1 cellular context compared by ENCODE assay signal in genomic region chr11:64304316-64305072, GRCh38.
A peak's percentile ranks its signal among the peaks of the same experiment; 100 is the strongest.
TF ChIP-seq lines count a peak whose summit lies in the region.

No MANE protein-coding gene starts in this region.

TF ChIP-seq in HepG2, 621 proteins besides CTCF, POLR2A, EP300 and RAD21 (continued from another document and continues in another):
- TF ChIP-seq ZFP90 (CRISPR knock-in tag; IDR thresholded peaks at IDR 0.05; ENCODE audit: borderline replicate concordance), result peak; percentile 79; the same call in 1 of the 2 replicates
- no peak for TF ChIP-seq ZNF354B (CRISPR knock-in tag; IDR thresholded peaks at IDR 0.05)
- TF ChIP-seq, protein P1, sequence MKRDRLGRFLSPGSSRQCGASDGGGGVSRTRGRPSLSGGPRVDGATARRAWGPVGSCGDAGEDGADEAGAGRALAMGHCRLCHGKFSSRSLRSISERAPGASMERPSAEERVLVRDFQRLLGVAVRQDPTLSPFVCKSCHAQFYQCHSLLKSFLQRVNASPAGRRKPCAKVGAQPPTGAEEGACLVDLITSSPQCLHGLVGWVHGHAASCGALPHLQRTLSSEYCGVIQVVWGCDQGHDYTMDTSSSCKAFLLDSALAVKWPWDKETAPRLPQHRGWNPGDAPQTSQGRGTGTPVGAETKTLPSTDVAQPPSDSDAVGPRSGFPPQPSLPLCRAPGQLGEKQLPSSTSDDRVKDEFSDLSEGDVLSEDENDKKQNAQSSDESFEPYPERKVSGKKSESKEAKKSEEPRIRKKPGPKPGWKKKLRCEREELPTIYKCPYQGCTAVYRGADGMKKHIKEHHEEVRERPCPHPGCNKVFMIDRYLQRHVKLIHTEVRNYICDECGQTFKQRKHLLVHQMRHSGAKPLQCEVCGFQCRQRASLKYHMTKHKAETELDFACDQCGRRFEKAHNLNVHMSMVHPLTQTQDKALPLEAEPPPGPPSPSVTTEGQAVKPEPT (CRISPR knock-in tag; IDR thresholded peaks at IDR 0.05; ENCODE audit: low read depth), result 0 out of 2 replicates have a peak, but pooled peaks have one; percentile 50
- no peak for TF ChIP-seq GZF1 (CRISPR knock-in tag; IDR thresholded peaks at IDR 0.05)
- no peak; the same call in 1 of the 2 replicates for TF ChIP-seq ZNF768 (CRISPR knock-in tag; IDR thresholded peaks at IDR 0.05)
- TF ChIP-seq, protein P2, sequence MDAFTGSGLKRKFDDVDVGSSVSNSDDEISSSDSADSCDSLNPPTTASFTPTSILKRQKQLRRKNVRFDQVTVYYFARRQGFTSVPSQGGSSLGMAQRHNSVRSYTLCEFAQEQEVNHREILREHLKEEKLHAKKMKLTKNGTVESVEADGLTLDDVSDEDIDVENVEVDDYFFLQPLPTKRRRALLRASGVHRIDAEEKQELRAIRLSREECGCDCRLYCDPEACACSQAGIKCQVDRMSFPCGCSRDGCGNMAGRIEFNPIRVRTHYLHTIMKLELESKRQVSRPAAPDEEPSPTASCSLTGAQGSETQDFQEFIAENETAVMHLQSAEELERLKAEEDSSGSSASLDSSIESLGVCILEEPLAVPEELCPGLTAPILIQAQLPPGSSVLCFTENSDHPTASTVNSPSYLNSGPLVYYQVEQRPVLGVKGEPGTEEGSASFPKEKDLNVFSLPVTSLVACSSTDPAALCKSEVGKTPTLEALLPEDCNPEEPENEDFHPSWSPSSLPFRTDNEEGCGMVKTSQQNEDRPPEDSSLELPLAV (CRISPR knock-in tag; conservative IDR thresholded peaks at IDR 0.05; ENCODE audit: low read depth), result no peak
- no peak for TF ChIP-seq ZFP82 (CRISPR knock-in tag; IDR thresholded peaks at IDR 0.05; ENCODE audit: borderline replicate concordance)
- TF ChIP-seq ZC3H13 (CRISPR knock-in tag; IDR thresholded peaks at IDR 0.05), result peak; percentile 59; the same call in 1 of the 2 replicates
- TF ChIP-seq RNF2 (conservative IDR thresholded peaks at IDR 0.05; ENCODE audit: low read depth), result no peak
- no peak for TF ChIP-seq POGZ (CRISPR knock-in tag; IDR thresholded peaks at IDR 0.05)
- TF ChIP-seq, protein P3, sequence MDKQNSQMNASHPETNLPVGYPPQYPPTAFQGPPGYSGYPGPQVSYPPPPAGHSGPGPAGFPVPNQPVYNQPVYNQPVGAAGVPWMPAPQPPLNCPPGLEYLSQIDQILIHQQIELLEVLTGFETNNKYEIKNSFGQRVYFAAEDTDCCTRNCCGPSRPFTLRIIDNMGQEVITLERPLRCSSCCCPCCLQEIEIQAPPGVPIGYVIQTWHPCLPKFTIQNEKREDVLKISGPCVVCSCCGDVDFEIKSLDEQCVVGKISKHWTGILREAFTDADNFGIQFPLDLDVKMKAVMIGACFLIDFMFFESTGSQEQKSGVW (CRISPR knock-in tag; IDR thresholded peaks at IDR 0.05; ENCODE audit: borderline replicate concordance), result no peak
- no peak for TF ChIP-seq TOPORS (CRISPR knock-in tag; IDR thresholded peaks at IDR 0.05)
- TF ChIP-seq ATF7-NPFF (CRISPR knock-in tag; IDR thresholded peaks at IDR 0.05; ENCODE audit: low read depth), result no peak
- peak; percentile 71 for TF ChIP-seq RBFOX2 (IDR thresholded peaks at IDR 0.05; ENCODE audit: low read depth, low read length)
- TF ChIP-seq ZNF180 (CRISPR knock-in tag; IDR thresholded peaks at IDR 0.05; ENCODE audit: borderline replicate concordance, low read depth), result no peak
- TF ChIP-seq FOXM1 (CRISPR knock-in tag; IDR thresholded peaks at IDR 0.05), result no peak
- no peak for TF ChIP-seq CREBL2 (CRISPR knock-in tag; IDR thresholded peaks at IDR 0.05; ENCODE audit: borderline replicate concordance)
- TF ChIP-seq ZBTB37 (CRISPR knock-in tag; IDR thresholded peaks at IDR 0.05), result no peak
- TF ChIP-seq NCOA5 (CRISPR knock-in tag; IDR thresholded peaks at IDR 0.05), result no peak
- TF ChIP-seq ZSCAN31 (CRISPR knock-in tag; IDR thresholded peaks at IDR 0.05; ENCODE audit: low read depth), result no peak
- TF ChIP-seq, protein P4, sequence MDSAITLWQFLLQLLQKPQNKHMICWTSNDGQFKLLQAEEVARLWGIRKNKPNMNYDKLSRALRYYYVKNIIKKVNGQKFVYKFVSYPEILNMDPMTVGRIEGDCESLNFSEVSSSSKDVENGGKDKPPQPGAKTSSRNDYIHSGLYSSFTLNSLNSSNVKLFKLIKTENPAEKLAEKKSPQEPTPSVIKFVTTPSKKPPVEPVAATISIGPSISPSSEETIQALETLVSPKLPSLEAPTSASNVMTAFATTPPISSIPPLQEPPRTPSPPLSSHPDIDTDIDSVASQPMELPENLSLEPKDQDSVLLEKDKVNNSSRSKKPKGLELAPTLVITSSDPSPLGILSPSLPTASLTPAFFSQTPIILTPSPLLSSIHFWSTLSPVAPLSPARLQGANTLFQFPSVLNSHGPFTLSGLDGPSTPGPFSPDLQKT (CRISPR knock-in tag; IDR thresholded peaks at IDR 0.05; ENCODE audit: borderline replicate concordance), result no peak
- no peak; the same call in 1 of the 2 replicates for TF ChIP-seq MIER3 (CRISPR knock-in tag; IDR thresholded peaks at IDR 0.05; ENCODE audit: borderline replicate concordance)
- no peak for TF ChIP-seq SMARCE1 (IDR thresholded peaks at IDR 0.05; ENCODE audit: borderline replicate concordance)
- no peak for TF ChIP-seq ZFP37 (CRISPR knock-in tag; IDR thresholded peaks at IDR 0.05; ENCODE audit: borderline replicate concordance)
- no peak; the same call in 1 of the 2 replicates for TF ChIP-seq KMT2A (CRISPR knock-in tag; IDR thresholded peaks at IDR 0.05)
- TF ChIP-seq KLF6 (CRISPR knock-in tag; IDR thresholded peaks at IDR 0.05), result 0 out of 2 replicates have a peak, but pooled peaks have one; percentile 26
- peak; percentile 61; the same call in 1 of the 2 replicates for TF ChIP-seq SALL1 (CRISPR knock-in tag; IDR thresholded peaks at IDR 0.05)
- TF ChIP-seq STAG1 (CRISPR knock-in tag; IDR thresholded peaks at IDR 0.05), result peak; percentile 50
- TF ChIP-seq, protein P5, sequence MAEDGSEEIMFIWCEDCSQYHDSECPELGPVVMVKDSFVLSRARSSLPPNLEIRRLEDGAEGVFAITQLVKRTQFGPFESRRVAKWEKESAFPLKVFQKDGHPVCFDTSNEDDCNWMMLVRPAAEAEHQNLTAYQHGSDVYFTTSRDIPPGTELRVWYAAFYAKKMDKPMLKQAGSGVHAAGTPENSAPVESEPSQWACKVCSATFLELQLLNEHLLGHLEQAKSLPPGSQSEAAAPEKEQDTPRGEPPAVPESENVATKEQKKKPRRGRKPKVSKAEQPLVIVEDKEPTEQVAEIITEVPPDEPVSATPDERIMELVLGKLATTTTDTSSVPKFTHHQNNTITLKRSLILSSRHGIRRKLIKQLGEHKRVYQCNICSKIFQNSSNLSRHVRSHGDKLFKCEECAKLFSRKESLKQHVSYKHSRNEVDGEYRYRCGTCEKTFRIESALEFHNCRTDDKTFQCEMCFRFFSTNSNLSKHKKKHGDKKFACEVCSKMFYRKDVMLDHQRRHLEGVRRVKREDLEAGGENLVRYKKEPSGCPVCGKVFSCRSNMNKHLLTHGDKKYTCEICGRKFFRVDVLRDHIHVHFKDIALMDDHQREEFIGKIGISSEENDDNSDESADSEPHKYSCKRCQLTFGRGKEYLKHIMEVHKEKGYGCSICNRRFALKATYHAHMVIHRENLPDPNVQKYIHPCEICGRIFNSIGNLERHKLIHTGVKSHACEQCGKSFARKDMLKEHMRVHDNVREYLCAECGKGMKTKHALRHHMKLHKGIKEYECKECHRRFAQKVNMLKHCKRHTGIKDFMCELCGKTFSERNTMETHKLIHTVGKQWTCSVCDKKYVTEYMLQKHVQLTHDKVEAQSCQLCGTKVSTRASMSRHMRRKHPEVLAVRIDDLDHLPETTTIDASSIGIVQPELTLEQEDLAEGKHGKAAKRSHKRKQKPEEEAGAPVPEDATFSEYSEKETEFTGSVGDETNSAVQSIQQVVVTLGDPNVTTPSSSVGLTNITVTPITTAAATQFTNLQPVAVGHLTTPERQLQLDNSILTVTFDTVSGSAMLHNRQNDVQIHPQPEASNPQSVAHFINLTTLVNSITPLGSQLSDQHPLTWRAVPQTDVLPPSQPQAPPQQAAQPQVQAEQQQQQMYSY (CRISPR knock-in tag; IDR thresholded peaks at IDR 0.05), result 0 out of 2 replicates have a peak, but pooled peaks have one; percentile 46
- no peak for TF ChIP-seq ZNF569 (CRISPR knock-in tag; IDR thresholded peaks at IDR 0.05; ENCODE audit: borderline replicate concordance)
- TF ChIP-seq TARDBP (CRISPR knock-in tag; IDR thresholded peaks at IDR 0.05), result no peak
- peak; percentile 49; the same call in 1 of the 2 replicates for TF ChIP-seq ZNF709 (CRISPR knock-in tag; IDR thresholded peaks at IDR 0.05)
- peak; percentile 56; the same call in 1 of the 2 replicates for TF ChIP-seq HDAC2 (CRISPR knock-in tag; IDR thresholded peaks at IDR 0.05)
- TF ChIP-seq, protein P6, sequence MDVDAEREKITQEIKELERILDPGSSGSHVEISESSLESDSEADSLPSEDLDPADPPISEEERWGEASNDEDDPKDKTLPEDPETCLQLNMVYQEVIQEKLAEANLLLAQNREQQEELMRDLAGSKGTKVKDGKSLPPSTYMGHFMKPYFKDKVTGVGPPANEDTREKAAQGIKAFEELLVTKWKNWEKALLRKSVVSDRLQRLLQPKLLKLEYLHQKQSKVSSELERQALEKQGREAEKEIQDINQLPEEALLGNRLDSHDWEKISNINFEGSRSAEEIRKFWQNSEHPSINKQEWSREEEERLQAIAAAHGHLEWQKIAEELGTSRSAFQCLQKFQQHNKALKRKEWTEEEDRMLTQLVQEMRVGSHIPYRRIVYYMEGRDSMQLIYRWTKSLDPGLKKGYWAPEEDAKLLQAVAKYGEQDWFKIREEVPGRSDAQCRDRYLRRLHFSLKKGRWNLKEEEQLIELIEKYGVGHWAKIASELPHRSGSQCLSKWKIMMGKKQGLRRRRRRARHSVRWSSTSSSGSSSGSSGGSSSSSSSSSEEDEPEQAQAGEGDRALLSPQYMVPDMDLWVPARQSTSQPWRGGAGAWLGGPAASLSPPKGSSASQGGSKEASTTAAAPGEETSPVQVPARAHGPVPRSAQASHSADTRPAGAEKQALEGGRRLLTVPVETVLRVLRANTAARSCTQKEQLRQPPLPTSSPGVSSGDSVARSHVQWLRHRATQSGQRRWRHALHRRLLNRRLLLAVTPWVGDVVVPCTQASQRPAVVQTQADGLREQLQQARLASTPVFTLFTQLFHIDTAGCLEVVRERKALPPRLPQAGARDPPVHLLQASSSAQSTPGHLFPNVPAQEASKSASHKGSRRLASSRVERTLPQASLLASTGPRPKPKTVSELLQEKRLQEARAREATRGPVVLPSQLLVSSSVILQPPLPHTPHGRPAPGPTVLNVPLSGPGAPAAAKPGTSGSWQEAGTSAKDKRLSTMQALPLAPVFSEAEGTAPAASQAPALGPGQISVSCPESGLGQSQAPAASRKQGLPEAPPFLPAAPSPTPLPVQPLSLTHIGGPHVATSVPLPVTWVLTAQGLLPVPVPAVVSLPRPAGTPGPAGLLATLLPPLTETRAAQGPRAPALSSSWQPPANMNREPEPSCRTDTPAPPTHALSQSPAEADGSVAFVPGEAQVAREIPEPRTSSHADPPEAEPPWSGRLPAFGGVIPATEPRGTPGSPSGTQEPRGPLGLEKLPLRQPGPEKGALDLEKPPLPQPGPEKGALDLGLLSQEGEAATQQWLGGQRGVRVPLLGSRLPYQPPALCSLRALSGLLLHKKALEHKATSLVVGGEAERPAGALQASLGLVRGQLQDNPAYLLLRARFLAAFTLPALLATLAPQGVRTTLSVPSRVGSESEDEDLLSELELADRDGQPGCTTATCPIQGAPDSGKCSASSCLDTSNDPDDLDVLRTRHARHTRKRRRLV (CRISPR knock-in tag; IDR thresholded peaks at IDR 0.05), result no peak
- TF ChIP-seq ZSCAN9 (CRISPR knock-in tag; IDR thresholded peaks at IDR 0.05; ENCODE audit: borderline replicate concordance), result peak; percentile 13; the same call in 1 of the 2 replicates
- TF ChIP-seq, protein P7, sequence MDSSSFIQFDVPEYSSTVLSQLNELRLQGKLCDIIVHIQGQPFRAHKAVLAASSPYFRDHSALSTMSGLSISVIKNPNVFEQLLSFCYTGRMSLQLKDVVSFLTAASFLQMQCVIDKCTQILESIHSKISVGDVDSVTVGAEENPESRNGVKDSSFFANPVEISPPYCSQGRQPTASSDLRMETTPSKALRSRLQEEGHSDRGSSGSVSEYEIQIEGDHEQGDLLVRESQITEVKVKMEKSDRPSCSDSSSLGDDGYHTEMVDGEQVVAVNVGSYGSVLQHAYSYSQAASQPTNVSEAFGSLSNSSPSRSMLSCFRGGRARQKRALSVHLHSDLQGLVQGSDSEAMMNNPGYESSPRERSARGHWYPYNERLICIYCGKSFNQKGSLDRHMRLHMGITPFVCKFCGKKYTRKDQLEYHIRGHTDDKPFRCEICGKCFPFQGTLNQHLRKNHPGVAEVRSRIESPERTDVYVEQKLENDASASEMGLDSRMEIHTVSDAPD (CRISPR knock-in tag; IDR thresholded peaks at IDR 0.05), result no peak
- TF ChIP-seq GMEB2 (CRISPR knock-in tag; IDR thresholded peaks at IDR 0.05; ENCODE audit: low read depth), result no peak
- TF ChIP-seq ZNF589 (CRISPR knock-in tag; conservative IDR thresholded peaks at IDR 0.05), result no peak
- TF ChIP-seq, protein P8, sequence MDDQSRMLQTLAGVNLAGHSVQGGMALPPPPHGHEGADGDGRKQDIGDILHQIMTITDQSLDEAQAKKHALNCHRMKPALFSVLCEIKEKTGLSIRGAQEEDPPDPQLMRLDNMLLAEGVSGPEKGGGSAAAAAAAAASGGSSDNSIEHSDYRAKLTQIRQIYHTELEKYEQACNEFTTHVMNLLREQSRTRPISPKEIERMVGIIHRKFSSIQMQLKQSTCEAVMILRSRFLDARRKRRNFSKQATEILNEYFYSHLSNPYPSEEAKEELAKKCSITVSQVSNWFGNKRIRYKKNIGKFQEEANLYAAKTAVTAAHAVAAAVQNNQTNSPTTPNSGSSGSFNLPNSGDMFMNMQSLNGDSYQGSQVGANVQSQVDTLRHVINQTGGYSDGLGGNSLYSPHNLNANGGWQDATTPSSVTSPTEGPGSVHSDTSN (CRISPR knock-in tag; IDR thresholded peaks at IDR 0.05; ENCODE audit: borderline replicate concordance), result no peak
- TF ChIP-seq ZNF552 (CRISPR knock-in tag; IDR thresholded peaks at IDR 0.05; ENCODE audit: borderline replicate concordance), result no peak
- no peak for TF ChIP-seq EZH2 (conservative IDR thresholded peaks at IDR 0.05; ENCODE audit: low read depth, low read length)
